ENCODE assay signal across 1 cellular context in the genomic region with DNA sequence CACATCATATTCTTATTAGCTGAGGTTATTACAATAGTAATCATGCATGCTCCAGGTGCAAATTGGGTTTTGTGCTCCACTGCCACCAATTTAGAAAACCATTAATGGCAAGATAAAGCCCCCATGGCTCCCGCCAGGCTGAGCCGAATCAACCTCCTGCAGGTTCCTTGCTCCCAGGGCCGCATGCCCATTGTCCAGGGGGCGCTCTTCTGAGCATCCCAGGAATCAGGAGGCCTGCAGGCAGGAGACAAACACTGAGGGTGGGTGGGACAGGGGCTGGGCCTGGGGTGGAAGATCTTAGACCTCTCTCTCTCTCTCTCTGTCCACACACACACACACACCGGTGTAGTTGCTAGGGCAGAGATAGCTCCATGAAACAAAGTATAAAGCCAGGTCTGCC.
TF ChIP-seq lines count a peak whose summit lies in the region.

No MANE protein-coding gene starts in this region.

TF ChIP-seq in K562, 482 proteins besides CTCF, POLR2A, EP300 and RAD21 (continued from another document):
- TF ChIP-seq, protein P1, sequence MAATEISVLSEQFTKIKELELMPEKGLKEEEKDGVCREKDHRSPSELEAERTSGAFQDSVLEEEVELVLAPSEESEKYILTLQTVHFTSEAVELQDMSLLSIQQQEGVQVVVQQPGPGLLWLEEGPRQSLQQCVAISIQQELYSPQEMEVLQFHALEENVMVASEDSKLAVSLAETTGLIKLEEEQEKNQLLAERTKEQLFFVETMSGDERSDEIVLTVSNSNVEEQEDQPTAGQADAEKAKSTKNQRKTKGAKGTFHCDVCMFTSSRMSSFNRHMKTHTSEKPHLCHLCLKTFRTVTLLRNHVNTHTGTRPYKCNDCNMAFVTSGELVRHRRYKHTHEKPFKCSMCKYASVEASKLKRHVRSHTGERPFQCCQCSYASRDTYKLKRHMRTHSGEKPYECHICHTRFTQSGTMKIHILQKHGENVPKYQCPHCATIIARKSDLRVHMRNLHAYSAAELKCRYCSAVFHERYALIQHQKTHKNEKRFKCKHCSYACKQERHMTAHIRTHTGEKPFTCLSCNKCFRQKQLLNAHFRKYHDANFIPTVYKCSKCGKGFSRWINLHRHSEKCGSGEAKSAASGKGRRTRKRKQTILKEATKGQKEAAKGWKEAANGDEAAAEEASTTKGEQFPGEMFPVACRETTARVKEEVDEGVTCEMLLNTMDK (IDR thresholded peaks at IDR 0.05; ENCODE audit: borderline replicate concordance, insufficient read depth, low read depth, low read length, poor library complexity, severe bottlenecking), result peak; percentile 44
